Comparison of ENCODE assay signal across 21 cellular contexts in the genomic region with DNA sequence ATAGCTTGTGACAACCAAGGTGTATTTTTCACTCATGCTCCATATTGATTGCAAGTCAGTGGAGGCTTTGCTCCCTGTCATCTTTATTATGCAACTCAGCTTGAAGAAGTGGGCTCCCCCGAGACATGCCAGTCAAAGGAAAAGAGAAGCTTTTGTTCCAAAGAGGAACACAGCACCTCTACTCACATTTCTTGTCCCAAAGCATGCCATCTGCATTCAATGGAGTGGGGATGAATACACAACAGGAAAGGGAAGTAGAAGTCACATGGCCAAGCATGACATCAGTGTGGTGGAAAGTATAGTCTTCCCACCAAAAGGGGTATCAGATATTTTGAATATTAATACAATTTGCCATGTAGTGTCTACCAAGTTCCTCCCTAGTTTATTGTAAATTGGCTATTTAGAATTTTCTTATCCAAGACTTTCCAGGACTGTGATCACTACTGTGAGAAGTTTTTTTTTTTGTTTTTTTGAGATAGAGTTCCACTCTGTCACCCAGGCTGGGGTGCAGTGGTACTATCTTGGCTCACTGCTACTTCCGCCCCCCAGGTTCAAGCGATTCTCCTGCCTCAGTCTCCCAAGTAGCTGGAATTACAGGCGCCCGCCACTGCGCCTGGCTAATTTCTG.
"Had no signal": no experiment of that assay in that cellular context is flagged by ENCODE, and none has a peak within 500 bp of the region (broad histone marks: within the 10 kb centered on the region; RNA-seq: fewer than 3 reads in every experiment).

No MANE protein-coding gene starts in this region.

- H3K4me1 Mint-ChIP-seq: activated naive CD8-positive, alpha-beta T cell treated with anti-CD3 and anti-CD28 coated beads for 36 hours; immature natural killer cell; naive thymus-derived CD8-positive, alpha-beta T cell had no signal

- H3K27ac ChIP-seq: foreskin keratinocyte, left lung, neural progenitor cell, testis, uterus, WERI-Rb-1 had no signal

- H3K9me3 Mint-ChIP-seq: activated naive CD8-positive, alpha-beta T cell treated with anti-CD3 and anti-CD28 coated beads for 36 hours; naive thymus-derived CD8-positive, alpha-beta T cell; neural progenitor cell; stimulated activated naive B cell treated with anti-CD40 and anti-IgM and Interleukin-4, amounts not matched to agents 10 μg/mL and 1 μg/mL and 100 μg/mL, for 72 hours had no signal

- H3K27ac Mint-ChIP-seq: activated naive CD8-positive, alpha-beta T cell treated with anti-CD3 and anti-CD28 coated beads for 36 hours; immature natural killer cell; mesothelial cell of epicardium; naive thymus-derived CD8-positive, alpha-beta T cell; neural progenitor cell; progenitor cell of endocrine pancreas; stimulated activated naive B cell treated with anti-CD40 and anti-IgM and Interleukin-4, amounts not matched to agents 10 μg/mL and 1 μg/mL and 100 μg/mL, for 72 hours had no signal

- DNase-seq: activated CD8-positive, alpha-beta memory T cell treated with anti-CD3 and anti-CD28 coated beads for 24 hours; activated CD8-positive, alpha-beta memory T cell treated with anti-CD3 and anti-CD28 coated beads, Interleukin-2, amount 50 U/mL, for 4 hours; activated naive CD4-positive, alpha-beta T cell treated with Interleukin-2 at 50 U/mL for 16 hours; activated naive CD8-positive, alpha-beta T cell treated with anti-CD3 and anti-CD28 coated beads for 36 hours; activated T-cell treated with anti-CD3 and anti-CD28 coated beads, Interleukin-2, amount 50 U/mL, for 48 hours; central memory CD4-positive, alpha-beta T cell; effector memory CD4-positive, alpha-beta T cell; foreskin keratinocyte; immature natural killer cell; left lung; naive thymus-derived CD8-positive, alpha-beta T cell; stimulated activated CD4-positive, alpha-beta T cell treated with anti-CD3 and anti-CD28 coated beads, Interleukin-2, amount 100 ng/mL, for 48 hours; stimulated activated CD8-positive, alpha-beta memory T cell treated with anti-CD3 and anti-CD28 coated beads, Interleukin-4, amount 100 ng/mL, for 48 hours; stimulated activated naive B cell treated with anti-CD40 and anti-IgM and Interleukin-4, amounts not matched to agents 10 μg/mL and 1 μg/mL and 100 μg/mL, for 72 hours; testis; trophoblast cell; uterus; WERI-Rb-1 had no signal

- H3K4me3 ChIP-seq: left lung, neural progenitor cell, testis, uterus had no signal

- H3K27me3 ChIP-seq: foreskin keratinocyte, left lung, neural progenitor cell, testis, uterus had no signal

- H3K4me3 Mint-ChIP-seq: activated naive CD8-positive, alpha-beta T cell treated with anti-CD3 and anti-CD28 coated beads for 36 hours; immature natural killer cell; mesothelial cell of epicardium; naive thymus-derived CD8-positive, alpha-beta T cell; neural progenitor cell; stimulated activated naive B cell treated with anti-CD40 and anti-IgM and Interleukin-4, amounts not matched to agents 10 μg/mL and 1 μg/mL and 100 μg/mL, for 72 hours had no signal

- H3K36me3 Mint-ChIP-seq: activated naive CD8-positive, alpha-beta T cell treated with anti-CD3 and anti-CD28 coated beads for 36 hours; immature natural killer cell; mesothelial cell of epicardium; naive thymus-derived CD8-positive, alpha-beta T cell had no signal
